In genomic region chr5:151202381-151203139, GRCh38 we compare ENCODE assay signal across 1 cellular context.
A peak's percentile ranks its signal among the peaks of the same experiment; 100 is the strongest.
TF ChIP-seq lines count a peak whose summit lies in the region.

No MANE protein-coding gene starts in this region.

TF ChIP-seq in K562, 482 proteins besides CTCF, POLR2A, EP300 and RAD21:
- TF ChIP-seq IRF2 (CRISPR knock-in tag; IDR thresholded peaks at IDR 0.05) (no peak), SMARCB1 (IDR thresholded peaks at IDR 0.05; ENCODE audit: insufficient read length, low read depth) (no peak), JUND (IDR thresholded peaks at IDR 0.05; ENCODE audit: borderline replicate concordance, low read depth, low read length) (peak; percentile 71; the same call in 1 of the 2 replicates), JUND (tag; IDR thresholded peaks at IDR 0.05; ENCODE audit: borderline replicate concordance, low read depth, low read length) (peak; percentile 74), FOXA3 (CRISPR knock-in tag; conservative IDR thresholded peaks at IDR 0.05 in 1 of 2, IDR thresholded peaks at IDR 0.05 in 1 of 2) (no peak), ZNF263 (CRISPR knock-in tag; IDR thresholded peaks at IDR 0.05; ENCODE audit: borderline replicate concordance) (peak; percentile 62; the same call in 1 of the 2 replicates), ID3 (CRISPR knock-in tag; IDR thresholded peaks at IDR 0.05) (no peak), ID3 (tag; IDR thresholded peaks at IDR 0.05) (no peak), WHSC1 (IDR thresholded peaks at IDR 0.05; ENCODE audit: low read length) (no peak), BACH1 (tag; IDR thresholded peaks at IDR 0.05) (no peak), ZSCAN29 (IDR thresholded peaks at IDR 0.05) (no peak), ZNF57 (CRISPR knock-in tag; IDR thresholded peaks at IDR 0.05) (no peak), ATF3 (IDR thresholded peaks at IDR 0.05) (peak; percentile 77), ATF3 (CRISPR knock-in tag; conservative IDR thresholded peaks at IDR 0.05) (no peak), SMARCC2 (IDR thresholded peaks at IDR 0.05; ENCODE audit: low read depth) (no peak), MIER1 (IDR thresholded peaks at IDR 0.05; ENCODE audit: low read depth) (no peak), RERE (CRISPR knock-in tag; IDR thresholded peaks at IDR 0.05; ENCODE audit: borderline replicate concordance) (no peak), VEZF1 (CRISPR knock-in tag; IDR thresholded peaks at IDR 0.05) (no peak), STAT5B (CRISPR knock-in tag; IDR thresholded peaks at IDR 0.05) (no peak), NFE2L1 (tag; IDR thresholded peaks at IDR 0.05; ENCODE audit: borderline replicate concordance, low read depth) (no peak), HDAC8 (tag; IDR thresholded peaks at IDR 0.05) (no peak), UBTF (IDR thresholded peaks at IDR 0.05; ENCODE audit: borderline replicate concordance in 1 of 2, low read depth in 2 of 2, low read length in 2 of 2) (no peak), KHSRP (IDR thresholded peaks at IDR 0.05) (no peak), ZNF830 (CRISPR knock-in tag; IDR thresholded peaks at IDR 0.05) (no peak), NFIC (IDR thresholded peaks at IDR 0.05) (0 out of 2 replicates have a peak, but pooled peaks have one; percentile 30), ZKSCAN8 (CRISPR knock-in tag; IDR thresholded peaks at IDR 0.05) (no peak), PTRF (tag; IDR thresholded peaks at IDR 0.05) (no peak), RBM25 (IDR thresholded peaks at IDR 0.05; ENCODE audit: low read depth, low read length, severe bottlenecking) (peak; percentile 68), JUN (IDR thresholded peaks at IDR 0.05; ENCODE audit: borderline replicate concordance, low read depth, low read length) (0 out of 2 replicates have a peak, but pooled peaks have one; percentile 48), JUN (CRISPR knock-in tag; IDR thresholded peaks at IDR 0.05; ENCODE audit: borderline replicate concordance) (no peak), ILK (tag; IDR thresholded peaks at IDR 0.05; ENCODE audit: borderline replicate concordance, low read depth) (no peak), KLF10 (CRISPR knock-in tag; IDR thresholded peaks at IDR 0.05) (no peak), CBX2 (IDR thresholded peaks at IDR 0.05; ENCODE audit: insufficient read depth, low read length, poor library complexity, severe bottlenecking) (no peak), ZNF277 (CRISPR knock-in tag; IDR thresholded peaks at IDR 0.05; ENCODE audit: borderline replicate concordance) (no peak), YBX1 (IDR thresholded peaks at IDR 0.05) (no peak), FOSL1 (tag; conservative IDR thresholded peaks at IDR 0.05) (peak; percentile 94), PHTF2 (CRISPR knock-in tag; IDR thresholded peaks at IDR 0.05) (no peak), BHLHE40 (IDR thresholded peaks at IDR 0.05; ENCODE audit: low read length) (no peak), CREB3L1 (IDR thresholded peaks at IDR 0.05; ENCODE audit: borderline replicate concordance, low read depth) (no peak), BRF2 (IDR thresholded peaks at IDR 0.05; ENCODE audit: borderline replicate concordance, insufficient read depth, insufficient read length) (no peak), TRIM24 (IDR thresholded peaks at IDR 0.05) (no peak), KDM1A (IDR thresholded peaks at IDR 0.05) (peak in 1 of 2 experiments; percentile 31; a peak in 1 of 4 replicates), TCF15 (CRISPR knock-in tag; IDR thresholded peaks at IDR 0.05) (no peak), HIVEP1 (CRISPR knock-in tag; IDR thresholded peaks at IDR 0.05) (no peak), IRF9 (tag; IDR thresholded peaks at IDR 0.05) (no peak), RBM39 (optimal IDR thresholded peaks at IDR 0.05; ENCODE audit: low read depth, low read length) (no peak), BCOR (IDR thresholded peaks at IDR 0.05) (peak; percentile 58), PML (IDR thresholded peaks at IDR 0.05; ENCODE audit: low read length) (no peak)
TF ChIP-seq in K562: peak in this region for 9.
